In genomic region chrX:130734713-130735112, GRCh38 we compare ENCODE assay signal across 16 cellular contexts.
DNase-seq lines count a peak whose midpoint lies in the region; ATAC-seq, FAIRE-seq and TF ChIP-seq lines count a peak whose summit lies in the region.
"Had no signal": no experiment of that assay in that cellular context is flagged by ENCODE, and none has a peak within 500 bp of the region (broad histone marks: within the 10 kb centered on the region; RNA-seq: fewer than 3 reads in every experiment).

No MANE protein-coding gene starts in this region.

- no peak overlapping the region for H2BK120ac ChIP-seq in neuronal stem cell (ENCODE audit: low read depth, low read length)

- no peak overlapping the region for H3K18ac ChIP-seq in neuronal stem cell (ENCODE audit: low read length)

- ATAC-seq in GM23338 (no peak), T-cell (replicated peaks in 1 of 4) (no peak)
- ATAC-seq: GM12878 had no signal

- H4K20me1 ChIP-seq in GM23338 (replicated peaks; ENCODE audit: insufficient read depth) (no peaks in the 10 kb centered on the region), astrocyte (ENCODE audit: insufficient read depth, low read length) (no peaks in the 10 kb centered on the region)

- H2BK12ac ChIP-seq in neuronal stem cell (ENCODE audit: low read length): no peak overlapping the region

- H3K79me1 ChIP-seq in neuronal stem cell (ENCODE audit: low read depth, low read length): no peaks in the 10 kb centered on the region

- no peak for TF ChIP-seq CTCF in GM23338 (conservative IDR thresholded peaks at IDR 0.05; ENCODE audit: low read depth in 2 of 2)
- no peak for TF ChIP-seq CTCF in astrocyte (IDR thresholded peaks at IDR 0.05; ENCODE audit: insufficient read depth, low read depth, low read length)
- TF ChIP-seq CTCF in endodermal cell (conservative IDR thresholded peaks at IDR 0.05): no peak
- TF ChIP-seq CTCF in neural crest cell (conservative IDR thresholded peaks at IDR 0.05): no peak

- peaks cover 31% of the 10 kb centered on the region for H3K4me1 ChIP-seq in GM23338 (ENCODE audit: insufficient read depth)
- no peaks in the 10 kb centered on the region for H3K4me1 ChIP-seq in astrocyte (ENCODE audit: insufficient read depth, low read length)
- H3K4me1 ChIP-seq in endodermal cell (ENCODE audit: control insufficient read depth, insufficient read depth, low read length): no peaks in the 10 kb centered on the region
- H3K4me1 ChIP-seq in neuronal stem cell (ENCODE audit: control insufficient read depth in 2 of 2, insufficient read depth in 1 of 2, low read depth in 1 of 2, low read length in 2 of 2): peaks cover 0 to 3% of the 10 kb centered on the region in 2 donors

- H3K27me3 Mint-ChIP-seq in GM23338 (ENCODE audit: insufficient read depth, low read depth, poor library complexity) (peaks cover 4% of the 10 kb centered on the region), astrocyte (ENCODE audit: low read depth, unreplicated experiment) (no peaks in the 10 kb centered on the region), endodermal cell (ENCODE audit: insufficient read depth) (no peaks in the 10 kb centered on the region), neural crest cell (ENCODE audit: low read depth) (no peaks in the 10 kb centered on the region), T-cell (peaks cover 0 to 4% of the 10 kb centered on the region in 2 donors)
- H3K27me3 Mint-ChIP-seq: B cell; CD4-positive, alpha-beta T cell had no signal

- H3K4me3 Mint-ChIP-seq in GM23338 (no peak overlapping the region), astrocyte (ENCODE audit: unreplicated experiment) (no peak overlapping the region), endodermal cell (no peak overlapping the region), neural crest cell (no peak overlapping the region), T-cell (no peak overlapping the region)
- H3K4me3 Mint-ChIP-seq: B cell; CD4-positive, alpha-beta T cell had no signal

- H3K14ac ChIP-seq in neuronal stem cell (ENCODE audit: low read length): no peak overlapping the region

- peak; percentile 86 for FAIRE-seq in astrocyte (lab: Jason Lieb, UNC)
- FAIRE-seq: GM12878, GM18507 had no signal

- no peak overlapping the region for H2BK5ac ChIP-seq in neuronal stem cell (ENCODE audit: low read length)

- DNase-seq in GM23338 (ENCODE audit: low spot score): no peak
- DNase-seq in astrocyte (ENCODE audit: low read depth): no peak
- DNase-seq in endodermal cell: no peak
- no peak for DNase-seq in neural crest cell (ENCODE audit: low read depth, low spot score)
- DNase-seq in neuronal stem cell (ENCODE audit: low spot score): no peak
- DNase-seq in islet precursor cell: no peak
- no peak for DNase-seq in T-cell
- no peak for DNase-seq in COLO668 (lab: John Stamatoyannopoulos, UW; ENCODE audit: unreplicated experiment)
- DNase-seq: CD4-positive, alpha-beta T cell; DMS79; H7; IMR-90 had no signal

- H2AFZ ChIP-seq in GM23338 (no peak overlapping the region), astrocyte (ENCODE audit: low read depth, low read length) (no peak overlapping the region), neuronal stem cell (ENCODE audit: low read length) (no peak overlapping the region)

- H3K9ac ChIP-seq in astrocyte (ENCODE audit: low read length): no peak overlapping the region
- no peak overlapping the region for H3K9ac ChIP-seq in endodermal cell (ENCODE audit: extremely low read depth, low read length, poor library complexity, severe bottlenecking)
- H3K9ac ChIP-seq in neuronal stem cell (ENCODE audit: low read depth, low read length, poor library complexity): no peak overlapping the region

- H3K4ac ChIP-seq in neuronal stem cell (ENCODE audit: low read length): no peak overlapping the region

- no peak overlapping the region for H2BK15ac ChIP-seq in neuronal stem cell (ENCODE audit: low read length)

- H3K27ac Mint-ChIP-seq in GM23338 (no peak overlapping the region), astrocyte (ENCODE audit: unreplicated experiment) (no peak overlapping the region), endodermal cell (no peak overlapping the region), neural crest cell (ENCODE audit: unreplicated experiment) (peak overlapping the region; percentile 68), T-cell (no peak overlapping the region)
- H3K27ac Mint-ChIP-seq: B cell; CD4-positive, alpha-beta T cell had no signal

- POLR2A ChIA-PET in T-cell (lab: Charles Lee): no interaction called here

- H3K36me3 ChIP-seq in GM23338 (ENCODE audit: insufficient read depth): no peaks in the 10 kb centered on the region
- H3K36me3 ChIP-seq in astrocyte (ENCODE audit: insufficient read depth, low read length): no peaks in the 10 kb centered on the region
- H3K36me3 ChIP-seq in endodermal cell (ENCODE audit: control insufficient read depth, insufficient read depth, low read length): no peaks in the 10 kb centered on the region
- H3K36me3 ChIP-seq in neuronal stem cell (replicated peaks in 1 of 2; ENCODE audit: control insufficient read depth in 2 of 2, insufficient read depth in 2 of 2, low read length in 2 of 2): no peaks in the 10 kb centered on the region

- peaks cover 33% of the 10 kb centered on the region for H3K4me1 Mint-ChIP-seq in GM23338
- no peaks in the 10 kb centered on the region for H3K4me1 Mint-ChIP-seq in astrocyte (ENCODE audit: low read depth, unreplicated experiment)
- peaks cover 21% of the 10 kb centered on the region for H3K4me1 Mint-ChIP-seq in endodermal cell
- H3K4me1 Mint-ChIP-seq in neural crest cell: peaks cover 15% of the 10 kb centered on the region
- H3K4me1 Mint-ChIP-seq in T-cell: no peaks in the 10 kb centered on the region
- H3K4me1 Mint-ChIP-seq: B cell had no signal

- H4K91ac ChIP-seq in neuronal stem cell (ENCODE audit: low read depth, low read length, poor library complexity): no peak overlapping the region

- H3K9me3 ChIP-seq in astrocyte (ENCODE audit: insufficient read depth, low read depth, low read length) (no peaks in the 10 kb centered on the region), endodermal cell (ENCODE audit: control insufficient read depth, low read length) (peaks cover 6% of the 10 kb centered on the region), neuronal stem cell (replicated peaks in 1 of 2; ENCODE audit: control insufficient read depth in 2 of 2, insufficient read depth in 1 of 2, low read depth in 1 of 2, low read length in 2 of 2) (peaks cover 0 to 9% of the 10 kb centered on the region in 2 donors)

- CTCF ChIA-PET in T-cell (lab: Charles Lee): no interaction called here

- no peak overlapping the region for H4K8ac ChIP-seq in neuronal stem cell (ENCODE audit: low read depth, low read length)

- H2AK5ac ChIP-seq in neuronal stem cell (ENCODE audit: low read depth, low read length): no peak overlapping the region

- H3K9me3 Mint-ChIP-seq in GM23338 (peaks cover 11% of the 10 kb centered on the region), astrocyte (ENCODE audit: unreplicated experiment) (no peaks in the 10 kb centered on the region), endodermal cell (peaks cover 18% of the 10 kb centered on the region), neural crest cell (peaks cover 16% of the 10 kb centered on the region), T-cell (peaks cover 5 to 12% (median 12%) of the 10 kb centered on the region in 3 donors)
- H3K9me3 Mint-ChIP-seq: CD4-positive, alpha-beta T cell had no signal

- no peak overlapping the region for H3K23ac ChIP-seq in neuronal stem cell (ENCODE audit: low read depth, low read length, poor library complexity)

- H3K4me2 ChIP-seq in GM23338: peak overlapping the region; percentile 71
- no peak overlapping the region for H3K4me2 ChIP-seq in astrocyte (ENCODE audit: low read length)
- no peak overlapping the region for H3K4me2 ChIP-seq in neuronal stem cell (ENCODE audit: insufficient read depth, low read length, poor library complexity, severe bottlenecking)

- no peaks in the 10 kb centered on the region for H3F3A ChIP-seq in GM23338 (replicated peaks; ENCODE audit: low read depth)

- H3K36me3 Mint-ChIP-seq in GM23338 (ENCODE audit: low read depth) (peaks cover 11% of the 10 kb centered on the region; the same call in 1 of the 3 replicates), astrocyte (ENCODE audit: low read depth, unreplicated experiment) (no peaks in the 10 kb centered on the region), endodermal cell (ENCODE audit: low read depth) (no peaks in the 10 kb centered on the region), neural crest cell (ENCODE audit: low read depth) (peaks cover 19% of the 10 kb centered on the region), T-cell (peaks cover 25% of the 10 kb centered on the region)

- no peaks in the 10 kb centered on the region for H3K27me3 ChIP-seq in GM23338 (ENCODE audit: insufficient read depth)
- H3K27me3 ChIP-seq in astrocyte (ENCODE audit: insufficient read depth, low read length): no peaks in the 10 kb centered on the region
- no peaks in the 10 kb centered on the region for H3K27me3 ChIP-seq in endodermal cell (ENCODE audit: control insufficient read depth, insufficient read depth, low read length, poor library complexity, severe bottlenecking)
- H3K27me3 ChIP-seq in neuronal stem cell (ENCODE audit: control insufficient read depth in 3 of 3, insufficient read depth in 3 of 3, low read depth in 1 of 3, low read length in 3 of 3): no peaks in the 10 kb centered on the region

- H3K79me2 ChIP-seq in GM23338 (replicated peaks; ENCODE audit: insufficient read depth) (no peaks in the 10 kb centered on the region), astrocyte (ENCODE audit: insufficient read depth, low read length) (no peaks in the 10 kb centered on the region)

- no peaks in the 10 kb centered on the region for H3K9me2 ChIP-seq in GM23338 (ENCODE audit: insufficient read depth)

- H3K27ac ChIP-seq in GM23338 (ENCODE audit: low read depth) (no peak overlapping the region), astrocyte (ENCODE audit: low read depth, low read length) (no peak overlapping the region), endodermal cell (ENCODE audit: low read depth, low read length) (peak overlapping the region; percentile 73), neuronal stem cell (replicated peaks; ENCODE audit: low read length) (no peak overlapping the region)
- H3K27ac ChIP-seq: HL-60 had no signal

- H3K4me3 ChIP-seq in GM23338 (peak overlapping the region; percentile 37; the same call in 1 of the 2 replicates), astrocyte (ENCODE audit: insufficient read depth, low read depth, low read length) (no peak overlapping the region), endodermal cell (ENCODE audit: low read length) (no peak overlapping the region), neuronal stem cell (ENCODE audit: low read length in 2 of 2) (no peak overlapping the region)
- H3K4me3 ChIP-seq: GM12878 had no signal
